ENCODE assay signal across 17 cellular contexts in genomic region chr12:112904571-112904970, GRCh38. TPM values are rescaled to one million over a fixed set of nuclear protein-coding genes. Genes with fewer than 3 reads are reported as not detected.
DNase-seq lines count a peak whose midpoint lies in the region; ATAC-seq and TF ChIP-seq lines count a peak whose summit lies in the region.
"Had no signal": no experiment of that assay in that cellular context is flagged by ENCODE, and none has a peak within 500 bp of the region (broad histone marks: within the 10 kb centered on the region; RNA-seq: fewer than 3 reads in every experiment).

No MANE protein-coding gene starts in this region.

- no peak overlapping the region for H3K4me3 Mint-ChIP-seq in activated CD8-positive, alpha-beta T cell treated with anti-CD3 and anti-CD28 coated beads for 36 hours
- no peak overlapping the region for H3K4me3 Mint-ChIP-seq in type B pancreatic cell

- peak overlapping the region; percentile 26 for H3K27ac Mint-ChIP-seq in activated CD8-positive, alpha-beta T cell treated with anti-CD3 and anti-CD28 coated beads for 36 hours
- H3K27ac Mint-ChIP-seq in type B pancreatic cell: peak overlapping the region; percentile 77

- CTCF ChIA-PET in activated CD8-positive, alpha-beta T cell treated with anti-CD3 and anti-CD28 coated beads for 36 hours (lab: Charles Lee): no interaction called here

- no peaks in the 10 kb centered on the region for H3K27me3 ChIP-seq in right cardiac atrium (ENCODE audit: control insufficient read depth, insufficient read depth)
- H3K27me3 ChIP-seq: BE2C had no signal

- TF ChIP-seq CTCF in activated CD8-positive, alpha-beta T cell treated with anti-CD3 and anti-CD28 coated beads for 36 hours (IDR thresholded peaks at IDR 0.05): no peak
- TF ChIP-seq CTCF in fibroblast of the aortic adventitia (IDR thresholded peaks at IDR 0.05; ENCODE audit: insufficient read depth, low read length) (no peak), type B pancreatic cell (conservative IDR thresholded peaks at IDR 0.05) (no peak)

- intact Hi-C loops in right cardiac atrium (cut with DNase I) (no loop called here), Right ventricle myocardium superior (cut with DNase I) (no loop called here)
- intact Hi-C loops in activated CD8-positive, alpha-beta T cell treated with anti-CD3 and anti-CD28 coated beads for 36 hours (cut with micrococcal nuclease): loop anchor here (5.0 kb wide), 1 partner anchor 128 kb away; no protein-coding TSS in a partner anchor

- H3K36me3 Mint-ChIP-seq in activated CD8-positive, alpha-beta T cell treated with anti-CD3 and anti-CD28 coated beads for 36 hours (ENCODE audit: low read depth): peaks cover 1% of the 10 kb centered on the region
- no peaks in the 10 kb centered on the region for H3K36me3 Mint-ChIP-seq in type B pancreatic cell

- no peaks in the 10 kb centered on the region for H3K9me3 Mint-ChIP-seq in activated CD8-positive, alpha-beta T cell treated with anti-CD3 and anti-CD28 coated beads for 36 hours
- no peaks in the 10 kb centered on the region for H3K9me3 Mint-ChIP-seq in type B pancreatic cell

- ATAC-seq in right cardiac atrium (peak; percentile 47 to 77), Right ventricle myocardium superior (ENCODE audit: poor library complexity) (no peak), HG03565 (IDR thresholded peaks at IDR 0.05; ENCODE audit: unreplicated experiment) (no peak)
- ATAC-seq in activated CD8-positive, alpha-beta T cell treated with anti-CD3 and anti-CD28 coated beads for 36 hours: no peak
- ATAC-seq: Panc1, psoas muscle had no signal

- H3K4me1 ChIP-seq in right cardiac atrium (ENCODE audit: control insufficient read depth, insufficient read depth, low read length): peaks cover 9% of the 10 kb centered on the region
- H3K4me1 ChIP-seq: psoas muscle had no signal

- H3K9me3 ChIP-seq in right cardiac atrium (ENCODE audit: control insufficient read depth, low read length): no peaks in the 10 kb centered on the region
- H3K9me3 ChIP-seq: BE2C, lower lobe of right lung, psoas muscle had no signal

- peaks cover 47% of the 10 kb centered on the region for H3K4me1 Mint-ChIP-seq in activated CD8-positive, alpha-beta T cell treated with anti-CD3 and anti-CD28 coated beads for 36 hours (ENCODE audit: low read depth)
- H3K4me1 Mint-ChIP-seq in type B pancreatic cell (ENCODE audit: unreplicated experiment): peaks cover 12% of the 10 kb centered on the region

- no peak overlapping the region for H3K27ac ChIP-seq in right cardiac atrium (ENCODE audit: low read length)
- H3K27ac ChIP-seq: lower lobe of right lung, psoas muscle had no signal

- H3K4me3 ChIP-seq in right cardiac atrium (ENCODE audit: low read length) (no peak overlapping the region), fibroblast of the aortic adventitia (ENCODE audit: low read depth, low read length) (no peak overlapping the region)
- H3K4me3 ChIP-seq: coronary artery, lower lobe of right lung, psoas muscle had no signal

- POLR2A ChIA-PET in activated CD8-positive, alpha-beta T cell treated with anti-CD3 and anti-CD28 coated beads for 36 hours (lab: Charles Lee): no interaction called here

- H3K27me3 Mint-ChIP-seq in activated CD8-positive, alpha-beta T cell treated with anti-CD3 and anti-CD28 coated beads for 36 hours: no peaks in the 10 kb centered on the region
- no peaks in the 10 kb centered on the region for H3K27me3 Mint-ChIP-seq in type B pancreatic cell

- DNase-seq in right cardiac atrium: no peak
- DNase-seq in Right ventricle myocardium superior: no peak
- DNase-seq in activated CD8-positive, alpha-beta T cell treated with anti-CD3 and anti-CD28 coated beads for 36 hours: no peak
- DNase-seq in fibroblast of the aortic adventitia (ENCODE audit: low read depth): peak; percentile 82
- no peak for DNase-seq in type B pancreatic cell (ENCODE audit: extremely low spot score, unreplicated experiment)
- no peak for DNase-seq in NOMO-1 treated with dmso at 0.1 percent for 144 hours (lab: John Stamatoyannopoulos, UW; ENCODE audit: unreplicated experiment)
- no peak for DNase-seq in amniotic stem cell (lab: John Stamatoyannopoulos, UW)
- DNase-seq: BE2C, glutamatergic neuron, H7, lower lobe of right lung, NCI-H2171 treated with DMSO at 0.1 percent for 48 hours, psoas muscle, trophoblast cell had no signal

RNA-seq across cellular contexts. Expression of gene OAS1, which starts 2.2 kb away (rescaled TPM):
- total RNA-seq in right cardiac atrium: 10 to 100 TPM in 2 of 4 donors, 1 to 10 TPM in 2; 5.2 to 16.2 (median 12.2) TPM
- polyA plus RNA-seq in right cardiac atrium: 6.6 TPM
- 4.6 TPM for total RNA-seq in Right ventricle myocardium superior
- total RNA-seq in activated CD8-positive, alpha-beta T cell treated with anti-CD3 and anti-CD28 coated beads for 36 hours: 10 to 100 TPM; 22.7 to 26.8 TPM
- 1.4 and 7.8 TPM in 2 replicates for total RNA-seq in fibroblast of the aortic adventitia (ENCODE audit: low replicate concordance)
- 19.1 and 34.4 TPM in 2 replicates for total RNA-seq in type B pancreatic cell (ENCODE audit: low replicate concordance)

RNA-seq across cellular contexts. Expression of gene OAS3, which starts 33.7 kb away (rescaled TPM):
- total RNA-seq in right cardiac atrium (10 to 100 TPM in 1 of 4 donors, 1 to 10 TPM in 3; 5.5 to 15.7 (median 7.9) TPM), Right ventricle myocardium superior (5.1 TPM), fibroblast of the aortic adventitia (ENCODE audit: low replicate concordance) (3.9 and 5.3 TPM in 2 replicates), type B pancreatic cell (ENCODE audit: low replicate concordance) (4.6 and 13.0 TPM in 2 replicates)
- polyA plus RNA-seq in right cardiac atrium: 5.1 TPM
- total RNA-seq in activated CD8-positive, alpha-beta T cell treated with anti-CD3 and anti-CD28 coated beads for 36 hours: 10 to 100 TPM; 21.4 to 22.2 TPM

Comparison
In these comparisons a context has a peak if more than half of its experiments do, and no peak if none do; other contexts are left out.
1. ATAC-seq: peak in right cardiac atrium (2 of 2); none in Right ventricle myocardium superior (single experiment), activated CD8-positive, alpha-beta T cell treated with anti-CD3 and anti-CD28 coated beads for 36 hours (single experiment) and HG03565 (single experiment).